In genomic region chr17:27199948-27200347, GRCh38 we compare ENCODE assay signal across 23 cellular contexts.
A peak's percentile ranks its signal among the peaks of the same experiment; 100 is the strongest.
DNase-seq lines count a peak whose midpoint lies in the region; ATAC-seq and TF ChIP-seq lines count a peak whose summit lies in the region.
"Had no signal": no experiment of that assay in that cellular context is flagged by ENCODE, and none has a peak within 500 bp of the region (broad histone marks: within the 10 kb centered on the region; RNA-seq: fewer than 3 reads in every experiment).

No MANE protein-coding gene starts in this region.

- H3K4me1 ChIP-seq in PC-3 (ENCODE audit: insufficient read depth, low read length) = peaks cover 9% of the 10 kb centered on the region; the same call in 1 of the 2 replicates
- H3K4me1 ChIP-seq: BE2C, Peyer's patch had no signal

- CTCF ChIA-PET in PC-3 (lab: Charles Lee) = no interaction called here

- H3K27me3 Mint-ChIP-seq in memory B cell (no peaks in the 10 kb centered on the region), chondrocyte (ENCODE audit: low read depth) (no peaks in the 10 kb centered on the region)

- TF ChIP-seq CTCF in PC-3 (conservative IDR thresholded peaks at IDR 0.05; ENCODE audit: low read depth, low read length) (no peak), epithelial cell of esophagus (IDR thresholded peaks at IDR 0.05; ENCODE audit: insufficient read depth, low read depth, low read length, missing control alignments) (no peak), chondrocyte (IDR thresholded peaks at IDR 0.05) (no peak)

- H3K36me3 ChIP-seq in PC-3 (ENCODE audit: low read depth, low read length) = no peaks in the 10 kb centered on the region
- H3K36me3 ChIP-seq: BE2C, MG63, Peyer's patch had no signal

- no peak overlapping the region for H3K27ac ChIP-seq in PC-3 (ENCODE audit: low read length)
- H3K27ac ChIP-seq: 22Rv1, KMS-11, Peyer's patch had no signal

- H3K4me2 ChIP-seq in PC-3 (ENCODE audit: low read length) = no peak overlapping the region
- H3K4me2 ChIP-seq: GM23338, KMS-11 had no signal

- H3K9me3 ChIP-seq in PC-3 (ENCODE audit: low read length) = no peaks in the 10 kb centered on the region
- H3K9me3 ChIP-seq: BE2C, Peyer's patch had no signal

- H3K79me2 ChIP-seq in PC-3 (ENCODE audit: low read length) = no peaks in the 10 kb centered on the region

- BruUV-seq in PC-3 (replicated peaks; lab: Mats Ljungman, UMichigan) = no TSS peak

- H3K9me3 Mint-ChIP-seq in memory B cell = no peaks in the 10 kb centered on the region
- H3K9me3 Mint-ChIP-seq in chondrocyte (ENCODE audit: low read depth) = no peaks in the 10 kb centered on the region
- H3K9me3 Mint-ChIP-seq: CD4-positive, alpha-beta T cell had no signal

- no peak overlapping the region for H2AFZ ChIP-seq in PC-3 (ENCODE audit: low read length)
- H2AFZ ChIP-seq: GM23338 had no signal

- intact Hi-C loops in PC-3 (cut with micrococcal nuclease) = no loop called here

- H3K4me1 Mint-ChIP-seq in memory B cell (peaks cover 2% of the 10 kb centered on the region), chondrocyte (ENCODE audit: low read depth) (no peaks in the 10 kb centered on the region)
- H3K4me1 Mint-ChIP-seq: GM23338 had no signal

- H3K9ac ChIP-seq in PC-3 (ENCODE audit: low read length) = no peak overlapping the region
- H3K9ac ChIP-seq: KMS-11 had no signal

- ATAC-seq in PC-3 = peak; percentile 48
- ATAC-seq in memory B cell (ENCODE audit: low read depth) = no peak
- no peak for ATAC-seq in GM19397 (IDR thresholded peaks at IDR 0.05; ENCODE audit: unreplicated experiment)
- ATAC-seq: GM23338, HCT116 had no signal

- DNase-seq in NK-92 treated with Interleukin-12 subunit alpha and Interleukin-12 subunit beta, amount 100 ng/mL, for 24 hours (lab: John Stamatoyannopoulos, UW) = peak; percentile 28
- DNase-seq in NK-92 (lab: John Stamatoyannopoulos, UW; ENCODE audit: unreplicated experiment) = no peak
- DNase-seq in PC-3 = peak; percentile 20
- DNase-seq in epithelial cell of esophagus (ENCODE audit: low read depth) = peak; percentile 11
- DNase-seq in memory B cell (ENCODE audit: low spot score in 2 of 2) = no peak
- no peak for DNase-seq in chondrocyte (ENCODE audit: low spot score)
- no peak for DNase-seq in DMS79 treated with DMSO at 0.1 percent for 48 hours (lab: John Stamatoyannopoulos, UW)
- DNase-seq: BE2C; Calu3; CD4-positive, alpha-beta T cell; MG63; NCI-H1092; NCI-H146; NCI-H2081; NCI-H510A treated with DMSO at 0.1 percent for 48 hours; NCI-H82; Peyer's patch; Right ventricle myocardium superior had no signal

- H3F3A ChIP-seq in PC-3 (ENCODE audit: low read length, unreplicated experiment) = no peaks in the 10 kb centered on the region

- H3K27me3 ChIP-seq in PC-3 (ENCODE audit: low read length) = no peaks in the 10 kb centered on the region
- H3K27me3 ChIP-seq: BE2C, MG63, Peyer's patch had no signal

- H3K36me3 Mint-ChIP-seq in memory B cell (no peaks in the 10 kb centered on the region), chondrocyte (ENCODE audit: low read depth) (no peaks in the 10 kb centered on the region)

- no peaks in the 10 kb centered on the region for H4K20me1 ChIP-seq in PC-3 (ENCODE audit: low read length)

- H3K27ac Mint-ChIP-seq in memory B cell (peak overlapping the region; percentile 4), chondrocyte (ENCODE audit: unreplicated experiment) (no peak overlapping the region)
- H3K27ac Mint-ChIP-seq: CD4-positive, alpha-beta T cell; GM23338 had no signal

- H3K4me3 ChIP-seq in PC-3 (ENCODE audit: low read length) (no peak overlapping the region), epithelial cell of esophagus (ENCODE audit: low read length) (no peak overlapping the region)
- H3K4me3 ChIP-seq: GM23338, MG63, Peyer's patch had no signal

- POLR2A ChIA-PET in PC-3 (lab: Charles Lee; ENCODE audit: unreplicated experiment) = no interaction called here

- H3K4me3 Mint-ChIP-seq in memory B cell (no peak overlapping the region), chondrocyte (ENCODE audit: unreplicated experiment) (no peak overlapping the region)
- H3K4me3 Mint-ChIP-seq: CD4-positive, alpha-beta T cell; GM23338 had no signal

- no peaks in the 10 kb centered on the region for H3K9me2 ChIP-seq in PC-3 (replicated peaks; ENCODE audit: low read length)

Comparison
In these comparisons a context has a peak if more than half of its experiments do, and no peak if none do; other contexts are left out.
1. DNase-seq: peak in NK-92 treated with Interleukin-12 subunit alpha and Interleukin-12 subunit beta, amount 100 ng/mL, for 24 hours (single experiment), PC-3 (single experiment) and epithelial cell of esophagus (single experiment); none in NK-92 (single experiment), memory B cell (0 of 2), chondrocyte (single experiment) and DMS79 treated with DMSO at 0.1 percent for 48 hours (single experiment).